9 cellular contexts compared by ENCODE assay signal in the genomic region with DNA sequence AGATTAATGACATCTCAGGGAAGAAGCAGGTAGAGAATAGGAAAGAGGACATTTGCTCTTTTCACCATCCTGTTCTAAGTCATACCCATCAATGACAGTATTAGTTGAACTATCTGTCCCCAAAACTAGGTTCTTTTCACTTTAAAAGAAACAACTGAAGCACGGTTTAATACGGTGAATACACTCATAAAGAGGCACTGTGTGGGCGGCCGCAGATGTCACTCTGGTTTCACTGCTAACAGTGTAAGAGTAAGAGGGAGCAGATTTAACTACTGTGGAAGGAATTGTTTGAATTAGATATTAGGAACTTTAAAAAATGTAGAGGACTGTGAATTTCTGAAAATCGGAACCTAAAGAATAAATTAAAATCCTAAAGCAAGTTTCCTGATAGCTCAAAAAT.
DNase-seq lines count a peak whose midpoint lies in the region; ATAC-seq lines count a peak whose summit lies in the region.
"Had no signal": no experiment of that assay in that cellular context is flagged by ENCODE, and none has a peak within 500 bp of the region (broad histone marks: within the 10 kb centered on the region; RNA-seq: fewer than 3 reads in every experiment).

No MANE protein-coding gene starts in this region.

- H3K4me3 Mint-ChIP-seq in T-helper 2 cell treated with Interferon-gamma antibody and Interleukin-4, amounts not matched to agents 5 μg/mL and 100 μg/mL, for 36 hours, result no peak overlapping the region

- H3K4me1 Mint-ChIP-seq in T-helper 2 cell treated with Interferon-gamma antibody and Interleukin-4, amounts not matched to agents 5 μg/mL and 100 μg/mL, for 36 hours (ENCODE audit: low read depth), result peaks cover 13% of the 10 kb centered on the region

- no peaks in the 10 kb centered on the region for H3K27me3 Mint-ChIP-seq in T-helper 2 cell treated with Interferon-gamma antibody and Interleukin-4, amounts not matched to agents 5 μg/mL and 100 μg/mL, for 36 hours (ENCODE audit: low read depth)

- H3K27ac Mint-ChIP-seq in T-helper 2 cell treated with Interferon-gamma antibody and Interleukin-4, amounts not matched to agents 5 μg/mL and 100 μg/mL, for 36 hours, result no peak overlapping the region

- DNase-seq in T-helper 2 cell treated with Interferon-gamma antibody and Interleukin-4, amounts not matched to agents 5 μg/mL and 100 μg/mL, for 36 hours (ENCODE audit: low spot score), result peak; percentile 63
- peak; percentile 58 to 62 for DNase-seq in stimulated activated CD4-positive, alpha-beta T cell treated with anti-CD3 and anti-CD28 coated beads, Interleukin-15, amount 100 ng/mL, for 48 hours (ENCODE audit: low read depth in 2 of 2)
- no peak for DNase-seq in central memory CD4-positive, alpha-beta T cell
- no peak for DNase-seq in GOT3 (lab: John Stamatoyannopoulos, UW)
- DNase-seq: WERI-Rb-1 had no signal

- H3K36me3 Mint-ChIP-seq in T-helper 2 cell treated with Interferon-gamma antibody and Interleukin-4, amounts not matched to agents 5 μg/mL and 100 μg/mL, for 36 hours (ENCODE audit: low read depth), result no peaks in the 10 kb centered on the region

- H3K9me3 Mint-ChIP-seq in T-helper 2 cell treated with Interferon-gamma antibody and Interleukin-4, amounts not matched to agents 5 μg/mL and 100 μg/mL, for 36 hours, result no peaks in the 10 kb centered on the region

- ATAC-seq in GM18511 (IDR thresholded peaks at IDR 0.05; ENCODE audit: unreplicated experiment) (peak; percentile 82), GM21619 (IDR thresholded peaks at IDR 0.05; ENCODE audit: unreplicated experiment) (peak; percentile 87), GM19467 (IDR thresholded peaks at IDR 0.05; ENCODE audit: unreplicated experiment) (no peak), GM19324 (IDR thresholded peaks at IDR 0.05; ENCODE audit: low FRiP score, unreplicated experiment) (no peak)

Comparison
In these comparisons a context has a peak if more than half of its experiments do, and no peak if none do; other contexts are left out.
1. ATAC-seq: peak in GM18511 (single experiment) and GM21619 (single experiment); none in GM19467 (single experiment) and GM19324 (single experiment).
2. DNase-seq: peak in T-helper 2 cell treated with Interferon-gamma antibody and Interleukin-4, amounts not matched to agents 5 μg/mL and 100 μg/mL, for 36 hours (single experiment) and stimulated activated CD4-positive, alpha-beta T cell treated with anti-CD3 and anti-CD28 coated beads, Interleukin-15, amount 100 ng/mL, for 48 hours (2 of 2); none in central memory CD4-positive, alpha-beta T cell (single experiment) and GOT3 (single experiment).